Comparison of ENCODE assay signal across 33 cellular contexts in the genomic region with DNA sequence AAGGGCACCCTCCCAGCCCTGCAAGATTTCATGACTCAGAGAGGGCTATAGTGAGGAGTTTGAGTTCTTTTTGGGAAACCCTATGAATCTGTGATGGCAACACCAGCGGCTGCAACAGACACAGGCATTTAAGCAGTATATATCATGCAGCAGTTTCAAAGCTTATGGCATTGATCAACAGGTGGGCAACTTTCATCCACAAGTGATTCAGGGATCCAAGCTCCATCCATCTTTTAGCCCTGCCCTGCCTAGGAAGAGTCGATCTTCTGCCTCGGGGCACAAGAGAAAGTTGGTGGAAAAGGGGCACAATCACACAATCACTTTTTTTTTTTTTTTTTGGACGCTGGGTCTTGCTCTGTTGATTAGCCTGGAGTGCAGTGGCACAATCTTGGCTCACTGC. TPM values are rescaled to one million over a fixed set of nuclear protein-coding genes. Genes with fewer than 3 reads are reported as not detected.
"Had no signal": no experiment of that assay in that cellular context is flagged by ENCODE, and none has a peak within 500 bp of the region (broad histone marks: within the 10 kb centered on the region; RNA-seq: fewer than 3 reads in every experiment).

No MANE protein-coding gene starts in this region.

- FAIRE-seq: bronchial epithelial cell, TTC549 had no signal

- H3K9me3 ChIP-seq: ascending aorta had no signal

- H3K4me3 ChIP-seq: ascending aorta, cardiac muscle cell had no signal

- H3K4me1 ChIP-seq: ascending aorta had no signal

- H3K27ac ChIP-seq: ascending aorta, cardiac muscle cell, WERI-Rb-1 had no signal

- H3K36me3 ChIP-seq: ascending aorta, cardiac muscle cell, WERI-Rb-1 had no signal

- DNase-seq: activated CD4-positive, alpha-beta memory T cell treated with anti-CD3 and anti-CD28 coated beads, Interleukin-2, amount 10 ng/mL, durations not matched to agents 7 days and 5 days; activated CD4-positive, alpha-beta T cell treated with anti-CD3 and anti-CD28 coated beads for 1 hour; activated CD4-positive, alpha-beta T cell treated with anti-CD3 and anti-CD28 coated beads for 36 hours; activated CD4-positive, alpha-beta T cell treated with anti-CD3 and anti-CD28 coated beads for 48 hours; activated CD4-positive, alpha-beta T cell treated with anti-CD3 and anti-CD28 coated beads, Interleukin-2, amount 10 ng/mL, durations not matched to agents 7 days and 5 days; activated CD4-positive, alpha-beta T cell treated with anti-CD3 and anti-CD28 coated beads, Interleukin-2, amount 50 U/mL, for 48 hours; activated CD4-positive, CD25-positive, alpha-beta regulatory T cell; activated CD8-positive, alpha-beta memory T cell treated with anti-CD3 and anti-CD28 coated beads for 24 hours; activated CD8-positive, alpha-beta memory T cell treated with anti-CD3 and anti-CD28 coated beads, Interleukin-2, amount 10 ng/mL, durations not matched to agents 7 days and 5 days; activated CD8-positive, alpha-beta memory T cell treated with anti-CD3 and anti-CD28 coated beads, Interleukin-2, amount 50 U/mL, for 48 hours; activated CD8-positive, alpha-beta T cell treated with anti-CD3 and anti-CD28 coated beads, Interleukin-2, amount 10 ng/mL, durations not matched to agents 7 days and 5 days; activated effector memory CD4-positive, alpha-beta T cell treated with Interleukin-2 at 50 U/mL for 16 hours; activated gamma-delta T cell; activated naive CD4-positive, alpha-beta T cell treated with anti-CD3 and anti-CD28 coated beads, Interleukin-2, amount 10 ng/mL, durations not matched to agents 7 days and 5 days; activated naive CD4-positive, alpha-beta T cell treated with Interleukin-2 at 50 U/mL for 16 hours; activated naive CD8-positive, alpha-beta T cell treated with anti-CD3 and anti-CD28 coated beads, Interleukin-2, amount 10 ng/mL, durations not matched to agents 7 days and 5 days; activated naive CD8-positive, alpha-beta T cell treated with anti-CD3 and anti-CD28 coated beads, Interleukin-2, amount 50 U/mL, for 24 hours; activated T-cell treated with anti-CD3 and anti-CD28 coated beads, Interleukin-2, amount 50 U/mL, for 24 hours; activated T-cell treated with anti-CD3 and anti-CD28 coated beads, Interleukin-2, amount 50 U/mL, for 48 hours; amygdala; anterior cingulate cortex; caudate nucleus; cerebellar nuclear complex; T-helper 1 cell; T-helper 2 cell; T-helper 9 cell; WERI-Rb-1 had no signal

- ATAC-seq: activated CD4-positive, alpha-beta T cell treated with anti-CD3 and anti-CD28 coated beads for 36 hours; activated CD4-positive, CD25-positive, alpha-beta regulatory T cell treated with anti-CD3 and anti-CD28 coated beads, Interleukin-2, amount 50 U/mL, for 24 hours; activated CD8-positive, alpha-beta memory T cell treated with anti-CD3 and anti-CD28 coated beads, Interleukin-2, amount 10 ng/mL, durations not matched to agents 7 days and 5 days; activated CD8-positive, alpha-beta T cell treated with anti-CD3 and anti-CD28 coated beads, Interleukin-2, amount 10 ng/mL, durations not matched to agents 7 days and 5 days; activated naive CD8-positive, alpha-beta T cell treated with anti-CD3 and anti-CD28 coated beads, Interleukin-2, amount 50 U/mL, for 24 hours; WTC11 had no signal

RNA-seq across cellular contexts. Expression of gene FAM222A, which starts 8.3 kb away (rescaled TPM):
- total RNA-seq: bronchial epithelial cell had no signal
